ENCODE assay signal across 8 cellular contexts in the genomic region with DNA sequence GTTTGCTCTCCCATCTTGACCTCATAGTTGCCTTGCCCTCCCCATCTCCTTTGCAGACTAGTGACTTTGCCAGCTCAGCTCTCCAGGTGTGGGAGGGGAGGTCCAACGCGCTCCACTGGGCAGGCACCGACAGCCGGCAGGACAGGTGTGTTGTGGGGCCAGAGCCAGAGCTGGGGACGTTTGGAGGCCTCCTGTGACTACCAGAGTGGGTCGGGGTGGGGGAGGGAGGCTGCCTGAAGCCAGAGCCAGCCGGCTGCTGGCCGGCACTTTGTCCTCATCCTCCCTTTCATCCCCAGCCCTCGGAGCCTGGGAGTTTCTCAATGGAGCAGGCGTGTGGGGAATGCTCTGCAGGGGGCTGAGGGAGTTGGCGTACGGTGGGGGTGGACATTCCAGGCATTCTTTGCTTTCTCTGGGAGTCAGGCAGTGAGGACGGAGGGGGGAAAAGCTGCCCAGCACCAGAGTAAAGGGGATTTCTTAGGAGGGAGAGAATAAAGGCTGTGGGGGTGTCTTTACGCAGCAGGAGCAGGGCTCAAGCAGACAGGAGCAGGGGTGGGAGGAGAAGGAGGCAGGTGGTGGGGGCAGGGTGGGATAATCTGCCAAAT. TPM values are rescaled to one million over a fixed set of nuclear protein-coding genes. Genes with fewer than 3 reads are reported as not detected.
DNase-seq lines count a peak whose midpoint lies in the region; ATAC-seq and TF ChIP-seq lines count a peak whose summit lies in the region.

No MANE protein-coding gene starts in this region.

- peak overlapping the region; percentile 67 for H3K9ac ChIP-seq in SK-N-SH

- no peaks in the 10 kb centered on the region for H3K9me2 ChIP-seq in SK-N-SH

- peaks cover 4 to 41% of the 10 kb centered on the region in 2 experiments; a peak in 3 of 4 replicates for H3K4me1 ChIP-seq in SK-N-SH (ENCODE audit: control insufficient read depth in 1 of 2, insufficient read depth in 2 of 2, low read depth in 1 of 2, low read length in 1 of 2)

- H3K27ac ChIP-seq in SK-N-SH (ENCODE audit: low read depth in 2 of 2, low read length in 1 of 2): peak overlapping the region; percentile 40 to 97; a peak in 3 of 4 replicates

- no peaks in the 10 kb centered on the region for H3K9me3 ChIP-seq in SK-N-SH

- peaks cover 13% of the 10 kb centered on the region; the same call in 1 of the 2 replicates for H3K79me2 ChIP-seq in SK-N-SH (ENCODE audit: insufficient read depth)

- peak; percentile 20 to 94; a peak in 3 of 4 replicates for TF ChIP-seq EP300 in SK-N-SH (IDR thresholded peaks at IDR 0.05; ENCODE audit: borderline replicate concordance in 1 of 2, low read depth in 1 of 2, low read length in 1 of 2)

- peaks cover 37% of the 10 kb centered on the region for H3K36me3 Mint-ChIP-seq in activated CD4-positive, alpha-beta T cell treated with anti-CD3 and anti-CD28 coated beads, Interleukin-2, amount 10 ng/mL, durations not matched to agents 7 days and 5 days (ENCODE audit: low read depth)
- H3K36me3 Mint-ChIP-seq in activated CD4-positive, alpha-beta T cell treated with anti-CD3 and anti-CD28 coated beads for 36 hours (ENCODE audit: low read depth): peaks cover 20% of the 10 kb centered on the region

- intact Hi-C loops in activated CD4-positive, alpha-beta T cell treated with anti-CD3 and anti-CD28 coated beads for 36 hours (cut with DNase I, micrococcal nuclease): no loop called here
- intact Hi-C loops in left ventricle myocardium superior (cut with micrococcal nuclease): no loop called here

- no peak overlapping the region; a peak in 1 of 4 replicates for H3K4me3 ChIP-seq in SK-N-SH (ENCODE audit: low read depth in 2 of 2, low read length in 1 of 2)
- H3K4me3 ChIP-seq in skeletal muscle cell (ENCODE audit: low read depth, low read length): no peak overlapping the region

- H2AFZ ChIP-seq in SK-N-SH (ENCODE audit: low read depth): no peak overlapping the region

- no peak for TF ChIP-seq CTCF in SK-N-SH (IDR thresholded peaks at IDR 0.05)

- no peaks in the 10 kb centered on the region for H3K27me3 Mint-ChIP-seq in activated CD4-positive, alpha-beta T cell treated with anti-CD3 and anti-CD28 coated beads, Interleukin-2, amount 10 ng/mL, durations not matched to agents 7 days and 5 days
- H3K27me3 Mint-ChIP-seq in activated CD4-positive, alpha-beta T cell treated with anti-CD3 and anti-CD28 coated beads for 36 hours: no peaks in the 10 kb centered on the region

- H3K27ac Mint-ChIP-seq in activated CD4-positive, alpha-beta T cell treated with anti-CD3 and anti-CD28 coated beads, Interleukin-2, amount 10 ng/mL, durations not matched to agents 7 days and 5 days: peak overlapping the region; percentile 57
- H3K27ac Mint-ChIP-seq in activated CD4-positive, alpha-beta T cell treated with anti-CD3 and anti-CD28 coated beads for 36 hours: no peak overlapping the region

- POLR2A ChIA-PET in activated CD4-positive, alpha-beta T cell treated with anti-CD3 and anti-CD28 coated beads, Interleukin-2, amount 10 ng/mL, durations not matched to agents 7 days and 5 days (lab: Charles Lee): no interaction called here
- POLR2A ChIA-PET in activated CD4-positive, alpha-beta T cell treated with anti-CD3 and anti-CD28 coated beads for 36 hours (lab: Charles Lee): no interaction called here
- POLR2A ChIA-PET in SK-N-SH (lab: Yijun Ruan, JAX): no interaction called here

- H3F3A ChIP-seq in SK-N-SH (replicated peaks; ENCODE audit: insufficient read depth): peaks cover 35% of the 10 kb centered on the region

- no peaks in the 10 kb centered on the region for H4K20me1 ChIP-seq in SK-N-SH (ENCODE audit: insufficient read depth)

- peaks cover 12 to 15% of the 10 kb centered on the region in 2 experiments for H3K36me3 ChIP-seq in SK-N-SH (replicated peaks in 1 of 2; ENCODE audit: control insufficient read depth in 1 of 2, insufficient read depth in 2 of 2, low read length in 1 of 2)

- CTCF ChIA-PET in activated CD4-positive, alpha-beta T cell treated with anti-CD3 and anti-CD28 coated beads, Interleukin-2, amount 10 ng/mL, durations not matched to agents 7 days and 5 days (lab: Charles Lee): interaction anchor here (0.6 to 0.9 kb wide), 3 partner anchors 26 to 618 kb away, joined by 3 to 4 read pairs (median 4); no protein-coding TSS in a partner anchor
- CTCF ChIA-PET in activated CD4-positive, alpha-beta T cell treated with anti-CD3 and anti-CD28 coated beads for 36 hours (lab: Charles Lee): interaction anchor here (0.6 kb wide), 1 partner anchor 681 kb away, joined by 3 read pairs; no protein-coding TSS in a partner anchor
- CTCF ChIA-PET in SK-N-SH (lab: Yijun Ruan, JAX): interaction anchor here (46.8 kb wide), 1 partner anchor 29 kb away, joined by 1368 read pairs; no protein-coding TSS in a partner anchor

- no peaks in the 10 kb centered on the region for H3K27me3 ChIP-seq in SK-N-SH (ENCODE audit: insufficient read depth)

- 16% methylated on average over 12 of the region's 14 CpGs for WGBS in SK-N-SH (ENCODE audit: low lambda C conversion rate)

- no peak for TF ChIP-seq RAD21 in SK-N-SH (IDR thresholded peaks at IDR 0.05; ENCODE audit: low read length)

- H3K4me1 Mint-ChIP-seq in activated CD4-positive, alpha-beta T cell treated with anti-CD3 and anti-CD28 coated beads, Interleukin-2, amount 10 ng/mL, durations not matched to agents 7 days and 5 days: peaks cover 23% of the 10 kb centered on the region
- H3K4me1 Mint-ChIP-seq in activated CD4-positive, alpha-beta T cell treated with anti-CD3 and anti-CD28 coated beads for 36 hours: peaks cover 31% of the 10 kb centered on the region

- peak overlapping the region; percentile 30; the same call in 1 of the 2 replicates for H3K4me2 ChIP-seq in SK-N-SH

- H3K9me3 Mint-ChIP-seq in activated CD4-positive, alpha-beta T cell treated with anti-CD3 and anti-CD28 coated beads, Interleukin-2, amount 10 ng/mL, durations not matched to agents 7 days and 5 days: no peaks in the 10 kb centered on the region
- no peaks in the 10 kb centered on the region for H3K9me3 Mint-ChIP-seq in activated CD4-positive, alpha-beta T cell treated with anti-CD3 and anti-CD28 coated beads for 36 hours (ENCODE audit: low read depth)

- H3K4me3 Mint-ChIP-seq in activated CD4-positive, alpha-beta T cell treated with anti-CD3 and anti-CD28 coated beads, Interleukin-2, amount 10 ng/mL, durations not matched to agents 7 days and 5 days: no peak overlapping the region
- H3K4me3 Mint-ChIP-seq in activated CD4-positive, alpha-beta T cell treated with anti-CD3 and anti-CD28 coated beads for 36 hours: no peak overlapping the region

- ATAC-seq in activated CD4-positive, alpha-beta T cell treated with anti-CD3 and anti-CD28 coated beads for 36 hours: no peak
- ATAC-seq in left ventricle myocardium superior (peak; percentile 56), HG03108 (IDR thresholded peaks at IDR 0.05; ENCODE audit: unreplicated experiment) (no peak), GM21619 (IDR thresholded peaks at IDR 0.05; ENCODE audit: unreplicated experiment) (no peak)

- DNase-seq in activated CD4-positive, alpha-beta T cell treated with anti-CD3 and anti-CD28 coated beads, Interleukin-2, amount 10 ng/mL, durations not matched to agents 7 days and 5 days: no peak
- no peak for DNase-seq in activated CD4-positive, alpha-beta T cell treated with anti-CD3 and anti-CD28 coated beads for 36 hours
- DNase-seq in SK-N-SH: no peak
- no peak for DNase-seq in left ventricle myocardium superior
- DNase-seq in skeletal muscle cell (ENCODE audit: low read depth): peak; percentile 89
- DNase-seq in RKO (ENCODE audit: low spot score): no peak

TF ChIP-seq in SK-N-SH, 30 proteins besides CTCF, POLR2A, EP300 and RAD21 (continues in another document):
- TF ChIP-seq, protein P1, sequence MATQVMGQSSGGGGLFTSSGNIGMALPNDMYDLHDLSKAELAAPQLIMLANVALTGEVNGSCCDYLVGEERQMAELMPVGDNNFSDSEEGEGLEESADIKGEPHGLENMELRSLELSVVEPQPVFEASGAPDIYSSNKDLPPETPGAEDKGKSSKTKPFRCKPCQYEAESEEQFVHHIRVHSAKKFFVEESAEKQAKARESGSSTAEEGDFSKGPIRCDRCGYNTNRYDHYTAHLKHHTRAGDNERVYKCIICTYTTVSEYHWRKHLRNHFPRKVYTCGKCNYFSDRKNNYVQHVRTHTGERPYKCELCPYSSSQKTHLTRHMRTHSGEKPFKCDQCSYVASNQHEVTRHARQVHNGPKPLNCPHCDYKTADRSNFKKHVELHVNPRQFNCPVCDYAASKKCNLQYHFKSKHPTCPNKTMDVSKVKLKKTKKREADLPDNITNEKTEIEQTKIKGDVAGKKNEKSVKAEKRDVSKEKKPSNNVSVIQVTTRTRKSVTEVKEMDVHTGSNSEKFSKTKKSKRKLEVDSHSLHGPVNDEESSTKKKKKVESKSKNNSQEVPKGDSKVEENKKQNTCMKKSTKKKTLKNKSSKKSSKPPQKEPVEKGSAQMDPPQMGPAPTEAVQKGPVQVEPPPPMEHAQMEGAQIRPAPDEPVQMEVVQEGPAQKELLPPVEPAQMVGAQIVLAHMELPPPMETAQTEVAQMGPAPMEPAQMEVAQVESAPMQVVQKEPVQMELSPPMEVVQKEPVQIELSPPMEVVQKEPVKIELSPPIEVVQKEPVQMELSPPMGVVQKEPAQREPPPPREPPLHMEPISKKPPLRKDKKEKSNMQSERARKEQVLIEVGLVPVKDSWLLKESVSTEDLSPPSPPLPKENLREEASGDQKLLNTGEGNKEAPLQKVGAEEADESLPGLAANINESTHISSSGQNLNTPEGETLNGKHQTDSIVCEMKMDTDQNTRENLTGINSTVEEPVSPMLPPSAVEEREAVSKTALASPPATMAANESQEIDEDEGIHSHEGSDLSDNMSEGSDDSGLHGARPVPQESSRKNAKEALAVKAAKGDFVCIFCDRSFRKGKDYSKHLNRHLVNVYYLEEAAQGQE (IDR thresholded peaks at IDR 0.05; ENCODE audit: low read depth, low read length): 0 out of 2 replicates have a peak, but pooled peaks have one; percentile 53
- TF ChIP-seq SIN3A (IDR thresholded peaks at IDR 0.05; ENCODE audit: borderline replicate concordance, low read depth, low read length): peak; percentile 69; the same call in 1 of the 2 replicates
- no peak for TF ChIP-seq RCOR1 (IDR thresholded peaks at IDR 0.05; ENCODE audit: low read length)

RNA-seq across cellular contexts. Expression of a gene that starts 20.2 kb away (rescaled TPM):
- 10 to 100 TPM; 12.1 to 12.7 TPM for total RNA-seq in activated CD4-positive, alpha-beta T cell treated with anti-CD3 and anti-CD28 coated beads, Interleukin-2, amount 10 ng/mL, durations not matched to agents 7 days and 5 days
- 1 to 10 TPM; 2.3 to 2.7 TPM for total RNA-seq in activated CD4-positive, alpha-beta T cell treated with anti-CD3 and anti-CD28 coated beads for 36 hours
- 6.8 and 11.1 TPM in 2 replicates for polyA plus RNA-seq in SK-N-SH (2012; rRNA removed)
- 4.4 and 6.4 TPM in 2 replicates for polyA plus RNA-seq in SK-N-SH (2012; cell fraction: cytosol; rRNA removed)
- polyA plus RNA-seq in SK-N-SH (2012; cell fraction: nucleus; rRNA removed): 13.2 and 14.3 TPM in 2 replicates
- 1.5 TPM for total RNA-seq in left ventricle myocardium superior

RNA-seq across cellular contexts. Expression of a gene that starts 55.4 kb away (rescaled TPM):
- total RNA-seq in activated CD4-positive, alpha-beta T cell treated with anti-CD3 and anti-CD28 coated beads, Interleukin-2, amount 10 ng/mL, durations not matched to agents 7 days and 5 days: not detected
- total RNA-seq in activated CD4-positive, alpha-beta T cell treated with anti-CD3 and anti-CD28 coated beads for 36 hours: not detected
- polyA plus RNA-seq in SK-N-SH (2012; rRNA removed): 0.02 and 0.03 TPM in 2 replicates
- 0.01 and 0.09 TPM in 2 replicates for polyA plus RNA-seq in SK-N-SH (2012; cell fraction: cytosol; rRNA removed)
- 0.07 TPM in 1 of 2 replicates, not detected in the other for polyA plus RNA-seq in SK-N-SH (2012; cell fraction: nucleus; rRNA removed)
- not detected for total RNA-seq in left ventricle myocardium superior
